Comparison of ENCODE assay signal across 1 cellular context in genomic region chr11:47355283-47356128, GRCh38.
TF ChIP-seq lines count a peak whose summit lies in the region.

No MANE protein-coding gene starts in this region.

TF ChIP-seq in H1, 55 proteins besides CTCF, POLR2A, EP300 and RAD21:
- TF ChIP-seq USF2 (IDR thresholded peaks at IDR 0.05; ENCODE audit: low read length) = no peak
- no peak; a peak in 1 of 4 replicates for TF ChIP-seq HDAC2 (IDR thresholded peaks at IDR 0.05; ENCODE audit: borderline replicate concordance in 1 of 2, low read depth in 2 of 2, low read length in 2 of 2)
- TF ChIP-seq TCF12 (IDR thresholded peaks at IDR 0.05; ENCODE audit: low read depth, low read length) = no peak
- TF ChIP-seq ZNF274 (IDR thresholded peaks at IDR 0.05; ENCODE audit: borderline replicate concordance, extremely low read depth, low read length) = no peak
- TF ChIP-seq JUND (IDR thresholded peaks at IDR 0.05; ENCODE audit: low read length) = peak; percentile 72
- TF ChIP-seq TAF1 (IDR thresholded peaks at IDR 0.05; ENCODE audit: low read depth, low read length) = peak; percentile 44; the same call in 1 of the 2 replicates
- no peak for TF ChIP-seq BRCA1 (IDR thresholded peaks at IDR 0.05; ENCODE audit: low read depth, low read length)
- peak; percentile 24 for TF ChIP-seq ASH2L (IDR thresholded peaks at IDR 0.05; ENCODE audit: low read length)
- no peak for TF ChIP-seq BCL11A (IDR thresholded peaks at IDR 0.05; ENCODE audit: low read depth in 2 of 2, low read length in 2 of 2)
- no peak for TF ChIP-seq CBX8 (IDR thresholded peaks at IDR 0.05; ENCODE audit: borderline replicate concordance, low read depth, low read length)
- no peak for TF ChIP-seq EZH2 (IDR thresholded peaks at IDR 0.05; ENCODE audit: low read depth, low read length, severe bottlenecking)
- peak; percentile 60; the same call in 1 of the 2 replicates for TF ChIP-seq GABPA (IDR thresholded peaks at IDR 0.05; ENCODE audit: borderline replicate concordance, insufficient read depth, low read length)
- no peak for TF ChIP-seq PHF8 (conservative IDR thresholded peaks at IDR 0.05; ENCODE audit: low read depth, low read length)
- no peak for TF ChIP-seq SIX5 (IDR thresholded peaks at IDR 0.05; ENCODE audit: low read depth, low read length)
- TF ChIP-seq BACH1 (IDR thresholded peaks at IDR 0.05; ENCODE audit: low read length) = no peak; the same call in 1 of the 2 replicates
- TF ChIP-seq RNF2 (IDR thresholded peaks at IDR 0.05; ENCODE audit: borderline replicate concordance, low read depth, low read length, missing control alignments, poor library complexity, severe bottlenecking) = no peak
- TF ChIP-seq NANOG (IDR thresholded peaks at IDR 0.05; ENCODE audit: insufficient read depth, low read depth, low read length, poor library complexity, severe bottlenecking) = peak; percentile 45
- TF ChIP-seq MAFK (IDR thresholded peaks at IDR 0.05; ENCODE audit: low read depth, low read length) = no peak
- peak; percentile 46 for TF ChIP-seq KDM4A (IDR thresholded peaks at IDR 0.05; ENCODE audit: low read depth, low read length, severe bottlenecking)
- TF ChIP-seq NRF1 (IDR thresholded peaks at IDR 0.05; ENCODE audit: low read depth, low read length) = no peak
- TF ChIP-seq CEBPB (IDR thresholded peaks at IDR 0.05; ENCODE audit: low read depth, low read length) = no peak
- TF ChIP-seq TEAD4 (IDR thresholded peaks at IDR 0.05; ENCODE audit: low read depth, low read length) = peak; percentile 28; the same call in 1 of the 2 replicates
- TF ChIP-seq SRF (IDR thresholded peaks at IDR 0.05; ENCODE audit: low read depth, low read length) = no peak
- TF ChIP-seq CREB1 (IDR thresholded peaks at IDR 0.05) = peak; percentile 68; the same call in 1 of the 2 replicates
- TF ChIP-seq POU5F1 (IDR thresholded peaks at IDR 0.05; ENCODE audit: low read depth, low read length) = no peak
- no peak for TF ChIP-seq CHD1 (IDR thresholded peaks at IDR 0.05; ENCODE audit: low read depth, low read length)
- TF ChIP-seq ATF3 (IDR thresholded peaks at IDR 0.05; ENCODE audit: insufficient read depth, low read depth, low read length) = peak; percentile 64; the same call in 1 of the 2 replicates
- TF ChIP-seq SP1 (IDR thresholded peaks at IDR 0.05; ENCODE audit: low read depth, low read length) = no peak
- TF ChIP-seq HDAC6 (IDR thresholded peaks at IDR 0.05; ENCODE audit: low read depth, low read length) = no peak
- TF ChIP-seq KDM5A (IDR thresholded peaks at IDR 0.05; ENCODE audit: low read length) = no peak
- no peak for TF ChIP-seq RXRA (IDR thresholded peaks at IDR 0.05; ENCODE audit: insufficient read depth, low read depth, low read length)
- peak; percentile 76 for TF ChIP-seq YY1 (IDR thresholded peaks at IDR 0.05; ENCODE audit: low read depth, low read length)
- TF ChIP-seq JUN (IDR thresholded peaks at IDR 0.05; ENCODE audit: low read depth, low read length) = no peak
- TF ChIP-seq TBP (IDR thresholded peaks at IDR 0.05; ENCODE audit: low read depth, low read length) = peak; percentile 45; the same call in 1 of the 2 replicates
- TF ChIP-seq RBBP5 (IDR thresholded peaks at IDR 0.05; ENCODE audit: borderline replicate concordance, low read depth, low read length) = no peak
- TF ChIP-seq SUZ12 (IDR thresholded peaks at IDR 0.05; ENCODE audit: low read length) = no peak
- no peak for TF ChIP-seq CHD2 (IDR thresholded peaks at IDR 0.05; ENCODE audit: low read length)
- TF ChIP-seq MAX (IDR thresholded peaks at IDR 0.05) = no peak
- TF ChIP-seq RFX5 (IDR thresholded peaks at IDR 0.05; ENCODE audit: borderline replicate concordance, low read depth, low read length) = no peak
- no peak for TF ChIP-seq SP4 (IDR thresholded peaks at IDR 0.05; ENCODE audit: low read length)
- no peak for TF ChIP-seq GTF2F1 (IDR thresholded peaks at IDR 0.05; ENCODE audit: borderline replicate concordance, low read depth, low read length)
- no peak for TF ChIP-seq SP2 (IDR thresholded peaks at IDR 0.05; ENCODE audit: low read length)
- no peak for TF ChIP-seq CHD7 (IDR thresholded peaks at IDR 0.05; ENCODE audit: insufficient replicate concordance, low read length)
- TF ChIP-seq E2F6 (IDR thresholded peaks at IDR 0.05) = no peak; the same call in 1 of the 2 replicates
- TF ChIP-seq SIRT6 (IDR thresholded peaks at IDR 0.05; ENCODE audit: low read length) = no peak
- TF ChIP-seq SIN3A (conservative IDR thresholded peaks at IDR 0.05 in 1 of 2, IDR thresholded peaks at IDR 0.05 in 1 of 2; ENCODE audit: low read depth in 1 of 2, low read length in 2 of 2) = peak in 1 of 2 experiments; percentile 89; a peak in 2 of 4 replicates
- TF ChIP-seq TAF7 (optimal IDR thresholded peaks at IDR 0.05; ENCODE audit: borderline replicate concordance, low read depth, low read length) = peak; percentile 82
- no peak for TF ChIP-seq EGR1 (IDR thresholded peaks at IDR 0.05; ENCODE audit: borderline replicate concordance, low read depth, low read length)
- TF ChIP-seq KDM1A (IDR thresholded peaks at IDR 0.05; ENCODE audit: borderline replicate concordance, low read length) = peak; percentile 10; the same call in 1 of the 2 replicates
- TF ChIP-seq ATF2 (IDR thresholded peaks at IDR 0.05; ENCODE audit: low read length) = no peak
- TF ChIP-seq SAP30 (IDR thresholded peaks at IDR 0.05; ENCODE audit: insufficient read depth, insufficient replicate concordance, low read length) = no peak
- peak; percentile 70; the same call in 1 of the 2 replicates for TF ChIP-seq POLR2AphosphoS5 (IDR thresholded peaks at IDR 0.05; ENCODE audit: low read depth, low read length)
- no peak for TF ChIP-seq CBX5 (IDR thresholded peaks at IDR 0.05; ENCODE audit: low read depth, low read length)
- TF ChIP-seq CTBP2 (IDR thresholded peaks at IDR 0.05; ENCODE audit: borderline replicate concordance, insufficient read depth, insufficient read length, low read length) = no peak
- TF ChIP-seq FOSL1 (IDR thresholded peaks at IDR 0.05; ENCODE audit: insufficient read depth, low read depth, low read length) = no peak
TF ChIP-seq in H1: peak in this region for 15.
